Comparison of ENCODE assay signal across 8 cellular contexts in the genomic region with DNA sequence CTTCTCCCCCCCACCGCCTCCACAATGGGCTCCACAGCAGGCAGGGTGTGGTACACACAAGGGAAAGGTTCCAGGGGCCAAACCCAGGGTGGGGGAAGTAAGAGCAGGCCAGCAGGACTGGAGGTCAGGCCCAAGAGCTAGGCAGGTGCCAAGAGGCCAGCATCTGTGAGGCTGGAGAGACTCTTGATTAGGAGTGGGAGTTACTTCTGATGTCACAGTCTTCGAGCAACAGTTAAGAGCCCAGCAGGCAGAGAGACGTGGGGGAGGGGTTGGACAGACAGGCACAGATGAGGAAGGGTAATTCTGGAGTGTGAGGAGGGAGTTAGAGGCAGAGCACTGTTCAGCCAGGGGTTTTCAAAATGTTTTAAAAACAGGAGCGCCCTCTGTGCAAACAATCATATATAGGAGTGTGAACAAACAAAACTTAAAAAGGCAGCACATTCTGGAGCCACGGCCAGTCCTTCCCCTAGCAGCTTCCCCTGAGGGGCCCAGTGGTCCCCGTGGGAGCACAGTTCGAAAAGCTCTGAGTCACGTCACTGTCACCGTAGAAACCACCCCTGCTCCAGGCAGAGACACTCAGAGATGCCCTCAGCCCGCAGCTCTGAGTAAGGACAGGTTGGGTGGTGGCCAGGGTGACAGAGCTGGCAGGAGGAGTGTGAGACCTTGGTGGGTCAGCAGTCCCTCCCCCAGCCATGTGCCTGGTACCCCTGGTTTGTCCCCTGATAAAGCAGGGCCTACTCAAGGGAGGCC. TPM values are rescaled to one million over a fixed set of nuclear protein-coding genes. Genes with fewer than 3 reads are reported as not detected.
DNase-seq lines count a peak whose midpoint lies in the region; ATAC-seq lines count a peak whose summit lies in the region.

No MANE protein-coding gene starts in this region.

- peaks cover 6 to 11% (median 6%) of the 10 kb centered on the region in 3 donors for H3K36me3 ChIP-seq in skeletal muscle tissue (ENCODE audit: control insufficient read depth in 3 of 3, insufficient read depth in 3 of 3, low read length in 3 of 3)

- H3K9me3 ChIP-seq in skeletal muscle tissue (ENCODE audit: control insufficient read depth in 3 of 3, low read length in 3 of 3) = no peaks in the 10 kb centered on the region

- peaks cover 18 to 20% (median 19%) of the 10 kb centered on the region in 3 donors for H3K4me1 ChIP-seq in skeletal muscle tissue (ENCODE audit: control insufficient read depth in 3 of 3, insufficient read depth in 3 of 3, low read length in 3 of 3)

- H3K9ac ChIP-seq in skeletal muscle tissue (ENCODE audit: low read depth in 1 of 3, low read length in 3 of 3) = peak overlapping the region; percentile 32 to 50 (median 33)

- H3K27ac ChIP-seq in skeletal muscle tissue (ENCODE audit: low read depth, low read length) = peak overlapping the region; percentile 60

- intact Hi-C loops in left cardiac atrium (cut with DNase I) = loop anchor here (5.0 to 10.0 kb wide), 2 partner anchors 102 to 105 kb away; partner anchors contain the start of gene TRNP1 (in 1 of the 2)

- peak overlapping the region in 1 of 3 donors; percentile 22 for H3K4me3 ChIP-seq in skeletal muscle tissue (ENCODE audit: low read length in 3 of 3)

- no peaks in the 10 kb centered on the region for H3K9me3 Mint-ChIP-seq in activated T-helper 17 cell treated with anti-CD3 and anti-CD28 coated beads, Interleukin-2, amount 50 U/mL, for 72 hours

- peak overlapping the region; percentile 35 for H3K27ac Mint-ChIP-seq in activated T-helper 17 cell treated with anti-CD3 and anti-CD28 coated beads, Interleukin-2, amount 50 U/mL, for 72 hours

- H3K4me3 Mint-ChIP-seq in activated T-helper 17 cell treated with anti-CD3 and anti-CD28 coated beads, Interleukin-2, amount 50 U/mL, for 72 hours = no peak overlapping the region

- no peaks in the 10 kb centered on the region for H3K36me3 Mint-ChIP-seq in activated T-helper 17 cell treated with anti-CD3 and anti-CD28 coated beads, Interleukin-2, amount 50 U/mL, for 72 hours (ENCODE audit: low read depth)

- DNase-seq in AG08395 (ENCODE audit: low spot score) (peak; percentile 91), NCI-H1417 (lab: John Stamatoyannopoulos, UW) (peak; percentile 33 to 89 (median 80)), left cardiac atrium (peak; percentile 86), COR-L47 (lab: John Stamatoyannopoulos, UW) (no peak), pons (ENCODE audit: low spot score) (no peak)

- H3K4me1 Mint-ChIP-seq in activated T-helper 17 cell treated with anti-CD3 and anti-CD28 coated beads, Interleukin-2, amount 50 U/mL, for 72 hours = no peaks in the 10 kb centered on the region

- H3K27me3 Mint-ChIP-seq in activated T-helper 17 cell treated with anti-CD3 and anti-CD28 coated beads, Interleukin-2, amount 50 U/mL, for 72 hours = no peaks in the 10 kb centered on the region

- ATAC-seq in GM18868 (IDR thresholded peaks at IDR 0.05; ENCODE audit: unreplicated experiment) (peak; percentile 70), left cardiac atrium (peak; percentile 70 to 75)
- ATAC-seq in activated T-helper 17 cell treated with anti-CD3 and anti-CD28 coated beads, Interleukin-2, amount 50 U/mL, for 72 hours (replicated peaks) = peak; percentile 67

- no peaks in the 10 kb centered on the region for H3K27me3 ChIP-seq in skeletal muscle tissue (ENCODE audit: control insufficient read depth in 3 of 3, insufficient read depth in 3 of 3, low read length in 3 of 3)

RNA-seq across cellular contexts. Expression of gene SLC9A1, which starts 55.6 kb away (rescaled TPM):
- 10 to 100 TPM; 15.3 to 20.6 TPM for total RNA-seq in activated T-helper 17 cell treated with anti-CD3 and anti-CD28 coated beads, Interleukin-2, amount 50 U/mL, for 72 hours
- total RNA-seq in left cardiac atrium (10 to 100 TPM; 17.4 to 37.3 TPM), skeletal muscle tissue (1.6 TPM)

Comparison
In these comparisons a context has a peak if more than half of its experiments do, and no peak if none do; other contexts are left out.
1. DNase-seq: peak in AG08395 (single experiment), NCI-H1417 (3 of 3) and left cardiac atrium (single experiment); none in COR-L47 (single experiment) and pons (single experiment).
2. Peak in every context shown above with its lines, with median percentiles within 50 percentile points of each other: ATAC-seq.